In the genomic region with DNA sequence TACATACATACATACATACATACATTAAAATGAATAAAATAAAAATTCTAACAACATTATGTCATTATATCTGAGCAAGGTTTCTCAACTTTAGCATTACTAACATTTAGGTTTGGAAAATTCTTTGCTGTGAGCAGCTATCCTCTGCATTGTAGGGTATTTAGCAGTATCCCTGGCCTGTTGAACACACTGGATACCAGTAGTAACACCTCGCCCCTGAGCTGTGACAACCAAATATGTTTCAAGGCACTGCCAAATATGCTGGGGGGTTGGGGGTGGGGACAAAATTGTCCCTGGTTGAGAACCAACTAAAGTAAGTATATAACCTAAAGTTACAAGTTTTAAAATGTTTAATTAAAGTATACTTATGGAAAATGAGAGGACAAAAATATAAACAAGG, we compare ENCODE assay signal across 33 cellular contexts.
"Had no signal": no experiment of that assay in that cellular context is flagged by ENCODE, and none has a peak within 500 bp of the region (broad histone marks: within the 10 kb centered on the region; RNA-seq: fewer than 3 reads in every experiment).

No MANE protein-coding gene starts in this region.

- H3K27ac ChIP-seq: adrenal gland, ascending aorta, body of pancreas, brain microvascular endothelial cell, breast epithelium, VCaP had no signal

- H3K4me3 ChIP-seq: adrenal gland, ascending aorta, body of pancreas, breast epithelium had no signal

- H3K9me3 ChIP-seq: adrenal gland, ascending aorta, body of pancreas, breast epithelium had no signal

- H3K27me3 ChIP-seq: adrenal gland, ascending aorta, body of pancreas, brain microvascular endothelial cell had no signal

- ATAC-seq: activated CD8-positive, alpha-beta T cell treated with anti-CD3 and anti-CD28 coated beads for 36 hours; activated naive CD4-positive, alpha-beta T cell treated with anti-CD3 and anti-CD28 coated beads, Interleukin-2, amount 50 U/mL, for 72 hours; activated T-cell treated with anti-CD3 and anti-CD28 coated beads, Interleukin-2, amount 50 U/mL, for 4 hours; activated T-cell treated with anti-CD3 and anti-CD28 coated beads, Interleukin-2, amount 50 U/mL, for 72 hours; activated T-helper 17 cell treated with anti-CD3 and anti-CD28 coated beads, Interleukin-2, amount 50 U/mL, for 72 hours; body of pancreas had no signal

- H3K4me1 ChIP-seq: adrenal gland, ascending aorta, body of pancreas, breast epithelium had no signal

- FAIRE-seq: TTC549 had no signal

- H3K36me3 ChIP-seq: adrenal gland, ascending aorta, brain microvascular endothelial cell, breast epithelium had no signal

- DNase-seq: activated B cell treated with CpG ODN at 0.5 μM for 24 hours; activated CD4-positive, alpha-beta memory T cell treated with anti-CD3 and anti-CD28 coated beads for 36 hours; activated CD4-positive, alpha-beta T cell treated with anti-CD3 and anti-CD28 coated beads for 4 hours; activated CD4-positive, alpha-beta T cell treated with anti-CD3 and anti-CD28 coated beads, Interleukin-2, amount 10 ng/mL, durations not matched to agents 24 days and 14 days; activated CD4-positive, alpha-beta T cell treated with anti-CD3 and anti-CD28 coated beads, Interleukin-2, amount 50 U/mL, for 1 hour; activated CD4-positive, alpha-beta T cell treated with anti-CD3 and anti-CD28 coated beads, Interleukin-2, amount 50 U/mL, for 4 hours; activated CD4-positive, CD25-positive, alpha-beta regulatory T cell treated with anti-CD3 and anti-CD28 coated beads, Interleukin-2, amount 50 U/mL, for 72 hours; activated CD8-positive, alpha-beta memory T cell treated with anti-CD3 and anti-CD28 coated beads, Interleukin-2, amount 50 U/mL, for 4 hours; activated CD8-positive, alpha-beta T cell treated with anti-CD3 and anti-CD28 coated beads for 36 hours; activated effector memory CD4-positive, alpha-beta T cell treated with anti-CD3 and anti-CD28 coated beads, Interleukin-2, amount 50 U/mL, for 16 hours; activated gamma-delta T cell treated with Interleukin-2 at 50 U/mL for 16 hours; activated naive CD4-positive, alpha-beta T cell; activated naive CD4-positive, alpha-beta T cell treated with anti-CD3 and anti-CD28 coated beads for 36 hours; activated naive CD4-positive, alpha-beta T cell treated with anti-CD3 and anti-CD28 coated beads, Interleukin-2, amount 50 U/mL, for 16 hours; activated naive CD8-positive, alpha-beta T cell treated with anti-CD3 and anti-CD28 coated beads for 36 hours; activated T-cell treated with anti-CD3 and anti-CD28 coated beads for 4 hours; activated T-cell treated with anti-CD3 and anti-CD28 coated beads, Interleukin-2, amount 50 U/mL, for 1 hour; activated T-cell treated with anti-CD3 and anti-CD28 coated beads, Interleukin-2, amount 50 U/mL, for 4 hours; activated T-cell treated with anti-CD3 and anti-CD28 coated beads, Interleukin-2, amount 50 U/mL, for 72 hours; adrenal gland; amniotic stem cell; body of pancreas; brain microvascular endothelial cell; central memory CD4-positive, alpha-beta T cell; T-helper 1 cell; T-helper 2 cell; T-helper 9 cell had no signal
